ENCODE assay signal across 19 cellular contexts in the genomic region with DNA sequence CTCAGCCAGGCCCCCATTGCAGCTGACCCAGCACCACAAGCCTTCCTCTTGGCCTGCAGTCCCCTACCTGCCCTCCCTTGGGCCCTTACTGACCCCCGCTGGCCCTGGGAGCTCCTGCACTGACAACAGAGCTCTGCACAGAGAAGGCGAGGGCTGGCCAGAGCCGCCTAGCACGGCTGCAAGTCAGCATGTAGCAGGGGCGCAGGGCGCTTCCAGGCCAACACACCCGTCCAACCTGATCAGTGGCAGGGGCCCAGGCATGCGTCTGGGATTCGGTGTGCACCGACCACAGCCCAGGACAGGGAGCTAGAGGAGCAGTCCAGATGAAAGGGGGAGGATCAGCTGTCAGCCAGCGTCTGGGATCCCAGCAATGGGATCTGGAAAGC. TPM values are rescaled to one million over a fixed set of nuclear protein-coding genes. Genes with fewer than 3 reads are reported as not detected.
DNase-seq lines count a peak whose midpoint lies in the region; ATAC-seq and TF ChIP-seq lines count a peak whose summit lies in the region.
"Had no signal": no experiment of that assay in that cellular context is flagged by ENCODE, and none has a peak within 500 bp of the region (broad histone marks: within the 10 kb centered on the region; RNA-seq: fewer than 3 reads in every experiment).

No MANE protein-coding gene starts in this region.

- no peaks in the 10 kb centered on the region for H3K9me3 ChIP-seq in HCT116 (ENCODE audit: control insufficient read depth in 1 of 2, insufficient read depth in 1 of 2, low read depth in 1 of 2, low read length in 2 of 2)
- H3K9me3 ChIP-seq in vagina, result no peaks in the 10 kb centered on the region
- H3K9me3 ChIP-seq: body of pancreas, ovary had no signal

- peak overlapping the region; percentile 13 to 27; a peak in 3 of 4 replicates for H3K4me3 ChIP-seq in HCT116 (replicated peaks in 1 of 2; ENCODE audit: low read depth in 1 of 2, low read length in 2 of 2)
- H3K4me3 ChIP-seq in vagina, result no peak overlapping the region
- H3K4me3 ChIP-seq: body of pancreas, ovary had no signal

- no peaks in the 10 kb centered on the region for H3K9me2 ChIP-seq in HCT116 (ENCODE audit: insufficient read depth)

- no peaks in the 10 kb centered on the region for H3K27me3 ChIP-seq in HCT116 (ENCODE audit: insufficient read depth, low read length)
- peaks cover 8% of the 10 kb centered on the region for H3K27me3 ChIP-seq in vagina

- H3K9ac ChIP-seq in HCT116 (ENCODE audit: low read length), result peak overlapping the region; percentile 44; the same call in 1 of the 2 replicates

- H3K9me3 Mint-ChIP-seq in WTC11, result no peaks in the 10 kb centered on the region
- H3K9me3 Mint-ChIP-seq in activated CD4-positive, alpha-beta T cell treated with anti-CD3 and anti-CD28 coated beads, Interleukin-2, amount 10 ng/mL, durations not matched to agents 7 days and 5 days, result no peaks in the 10 kb centered on the region
- H3K9me3 Mint-ChIP-seq: activated CD4-positive, alpha-beta memory T cell treated with anti-CD3 and anti-CD28 coated beads for 36 hours; stimulated activated naive CD8-positive, alpha-beta T cell treated with anti-CD3 and anti-CD28 coated beads, Interleukin-15, amount 100 ng/mL, for 72 hours had no signal

- H3K79me2 ChIP-seq in HCT116 (ENCODE audit: insufficient read depth, low read length), result no peaks in the 10 kb centered on the region

- peaks cover 3% of the 10 kb centered on the region for H3K36me3 Mint-ChIP-seq in WTC11
- no peaks in the 10 kb centered on the region for H3K36me3 Mint-ChIP-seq in activated CD4-positive, alpha-beta T cell treated with anti-CD3 and anti-CD28 coated beads, Interleukin-2, amount 10 ng/mL, durations not matched to agents 7 days and 5 days (ENCODE audit: low read depth)
- H3K36me3 Mint-ChIP-seq: activated CD4-positive, alpha-beta memory T cell treated with anti-CD3 and anti-CD28 coated beads for 36 hours had no signal

- POLR2A ChIA-PET in HCT116 (lab: Charles Lee), result no interaction called here
- POLR2A ChIA-PET in WTC11 (lab: Charles Lee), result no interaction called here
- POLR2A ChIA-PET in activated CD4-positive, alpha-beta T cell treated with anti-CD3 and anti-CD28 coated beads, Interleukin-2, amount 10 ng/mL, durations not matched to agents 7 days and 5 days (lab: Charles Lee), result no interaction called here

- no peak for TF ChIP-seq POLR2A in HCT116 (IDR thresholded peaks at IDR 0.05; ENCODE audit: borderline replicate concordance, extremely low read depth, insufficient read depth, insufficient read length)
- no peak for TF ChIP-seq POLR2A in vagina (IDR thresholded peaks at IDR 0.05)

- H4K20me1 ChIP-seq in HCT116 (ENCODE audit: insufficient read depth), result no peaks in the 10 kb centered on the region

- ATAC-seq in HCT116, result peak; percentile 83
- peak; percentile 13; the same call in 1 of the 2 replicates for ATAC-seq in WTC11
- ATAC-seq: body of pancreas; stimulated activated naive CD8-positive, alpha-beta T cell treated with anti-CD3 and anti-CD28 coated beads, Interleukin-15, amount 100 ng/mL, for 72 hours had no signal

- TF ChIP-seq RAD21 in HCT116 (IDR thresholded peaks at IDR 0.05; ENCODE audit: low read depth), result peak; percentile 70

- BruUV-seq in HCT116 (replicated peaks; lab: Mats Ljungman, UMichigan), result no TSS peak

- H3K4me2 ChIP-seq in HCT116 (ENCODE audit: low read length), result peak overlapping the region; percentile 68

- H3K27me3 Mint-ChIP-seq in WTC11 (ENCODE audit: low read depth), result peaks cover 64% of the 10 kb centered on the region
- peaks cover 38% of the 10 kb centered on the region for H3K27me3 Mint-ChIP-seq in activated CD4-positive, alpha-beta T cell treated with anti-CD3 and anti-CD28 coated beads, Interleukin-2, amount 10 ng/mL, durations not matched to agents 7 days and 5 days

- DNase-seq in 8988T (peak; percentile 77), HCT116 (ENCODE audit: low read depth, low spot score) (no peak), WTC11 (ENCODE audit: low spot score) (no peak), iPS-NIHi11 (ENCODE audit: low spot score) (peak; percentile 63), vagina (ENCODE audit: extremely low spot score in 2 of 2) (no peak), posterior cingulate gyrus (no peak)
- DNase-seq in activated CD8-positive, alpha-beta memory T cell treated with anti-CD3 and anti-CD28 coated beads, Interleukin-2, amount 50 U/mL, for 48 hours, result no peak
- DNase-seq in activated CD4-positive, alpha-beta T cell treated with anti-CD3 and anti-CD28 coated beads, Interleukin-2, amount 10 ng/mL, durations not matched to agents 7 days and 5 days, result no peak
- DNase-seq: body of pancreas; DMS 273 treated with DMSO at 0.1 percent for 48 hours; GOT3; midbrain; NCI-H2029 treated with DMSO at 0.1 percent for 48 hours; NCI-H774; ovary; SHP77 treated with DMSO at 0.1 percent for 48 hours; stimulated activated CD4-positive, alpha-beta T cell treated with anti-CD3 and anti-CD28 coated beads, Interleukin-12 subunit alpha, Interleukin-12 subunit beta, amount 100 ng/mL, for 4 hours; stimulated activated naive CD8-positive, alpha-beta T cell treated with anti-CD3 and anti-CD28 coated beads, Interleukin-15, amount 100 ng/mL, for 72 hours had no signal

- CTCF ChIA-PET in HCT116 (lab: Charles Lee), result interaction anchor here (1.3 to 1.9 kb wide), 3 partner anchors 106 to 324 kb away, joined by 4 to 25 read pairs (median 6); no protein-coding TSS in a partner anchor
- CTCF ChIA-PET in WTC11 (lab: Charles Lee), result interaction anchor here (0.5 to 3.0 kb wide), 16 partner anchors 8 to 392 kb away, joined by 3 to 69 read pairs (median 4); no protein-coding TSS in a partner anchor
- CTCF ChIA-PET in activated CD4-positive, alpha-beta T cell treated with anti-CD3 and anti-CD28 coated beads, Interleukin-2, amount 10 ng/mL, durations not matched to agents 7 days and 5 days (lab: Charles Lee), result no interaction called here

- no peak overlapping the region for H3K27ac Mint-ChIP-seq in WTC11
- H3K27ac Mint-ChIP-seq in activated CD4-positive, alpha-beta T cell treated with anti-CD3 and anti-CD28 coated beads, Interleukin-2, amount 10 ng/mL, durations not matched to agents 7 days and 5 days, result no peak overlapping the region
- H3K27ac Mint-ChIP-seq: activated CD4-positive, alpha-beta memory T cell treated with anti-CD3 and anti-CD28 coated beads for 36 hours; stimulated activated naive CD8-positive, alpha-beta T cell treated with anti-CD3 and anti-CD28 coated beads, Interleukin-15, amount 100 ng/mL, for 72 hours had no signal

- TF ChIP-seq CTCF in HCT116 (IDR thresholded peaks at IDR 0.05 in 2 of 3, conservative IDR thresholded peaks at IDR 0.05 in 1 of 3; ENCODE audit: borderline replicate concordance in 1 of 3, insufficient read depth in 1 of 3, low read depth in 2 of 3, low read length in 2 of 3) (peak in 2 of 3 experiments; percentile 49 to 53; a peak in 4 of 6 replicates), WTC11 (IDR thresholded peaks at IDR 0.05) (no peak), vagina (IDR thresholded peaks at IDR 0.05) (no peak)

- intact Hi-C loops in HCT116 (cut with micrococcal nuclease) (loop anchor here (2.0 kb wide), 1 partner anchor 105 kb away; no protein-coding TSS in a partner anchor), vagina (cut with DNase I) (no loop called here), posterior cingulate gyrus (cut with DNase I) (no loop called here)

- RAD21 ChIA-PET in HCT116 (lab: Charles Lee; ENCODE audit: low non-redundant PET in 1 of 2, low total read pairs in 2 of 2, uncharacterized antibody in 2 of 2, unreplicated experiment in 2 of 2), result interaction anchor here (0.6 to 1.7 kb wide), 4 partner anchors 52 to 326 kb away, joined by 3 to 10 read pairs (median 4); no protein-coding TSS in a partner anchor

- H3K4me1 ChIP-seq in HCT116 (ENCODE audit: control insufficient read depth in 1 of 2, insufficient read depth in 2 of 2, low read length in 2 of 2) (peaks cover 22 to 39% of the 10 kb centered on the region in 2 experiments), vagina (peaks cover 25% of the 10 kb centered on the region)

- no peak overlapping the region for H2AFZ ChIP-seq in HCT116 (ENCODE audit: low read depth, low read length, poor library complexity, severe bottlenecking)

- H3K4me3 Mint-ChIP-seq in WTC11, result no peak overlapping the region; the same call in 1 of the 2 replicates
- H3K4me3 Mint-ChIP-seq in activated CD4-positive, alpha-beta T cell treated with anti-CD3 and anti-CD28 coated beads, Interleukin-2, amount 10 ng/mL, durations not matched to agents 7 days and 5 days, result no peak overlapping the region
- H3K4me3 Mint-ChIP-seq: activated CD4-positive, alpha-beta memory T cell treated with anti-CD3 and anti-CD28 coated beads for 36 hours; stimulated activated naive CD8-positive, alpha-beta T cell treated with anti-CD3 and anti-CD28 coated beads, Interleukin-15, amount 100 ng/mL, for 72 hours had no signal

- peaks cover 24% of the 10 kb centered on the region for H3K4me1 Mint-ChIP-seq in WTC11
- H3K4me1 Mint-ChIP-seq in activated CD4-positive, alpha-beta T cell treated with anti-CD3 and anti-CD28 coated beads, Interleukin-2, amount 10 ng/mL, durations not matched to agents 7 days and 5 days, result peaks cover 2% of the 10 kb centered on the region

- peak overlapping the region; percentile 60 for H3K27ac ChIP-seq in HCT116 (ENCODE audit: low read depth, low read length)
- no peak overlapping the region for H3K27ac ChIP-seq in vagina
- H3K27ac ChIP-seq: body of pancreas, ovary had no signal

- H3K36me3 ChIP-seq in HCT116 (ENCODE audit: control insufficient read depth in 1 of 2, insufficient read depth in 2 of 2, low read length in 2 of 2), result no peaks in the 10 kb centered on the region
- H3K36me3 ChIP-seq in vagina, result no peaks in the 10 kb centered on the region
- H3K36me3 ChIP-seq: ovary had no signal

TF ChIP-seq in HCT116, 20 proteins besides CTCF, POLR2A, EP300 and RAD21:
- TF ChIP-seq JUND (IDR thresholded peaks at IDR 0.05) (no peak), SP1 (IDR thresholded peaks at IDR 0.05; ENCODE audit: low read depth) (no peak), POLR2AphosphoS5 (IDR thresholded peaks at IDR 0.05; ENCODE audit: low read depth, low read length) (no peak), CBX3 (IDR thresholded peaks at IDR 0.05; ENCODE audit: low read depth) (no peak), ELF1 (IDR thresholded peaks at IDR 0.05; ENCODE audit: borderline replicate concordance, low read depth) (no peak)
TF ChIP-seq in HCT116: peak in this region for 0.

TF ChIP-seq in WTC11, 78 proteins besides CTCF, POLR2A, EP300 and RAD21 (continues in another document):
- TF ChIP-seq NR3C1 (CRISPR knock-in tag; conservative IDR thresholded peaks at IDR 0.05; ENCODE audit: low read depth), result no peak
- TF ChIP-seq TEAD1 (CRISPR knock-in tag; IDR thresholded peaks at IDR 0.05), result no peak
- TF ChIP-seq NFE2L1 (CRISPR knock-in tag; IDR thresholded peaks at IDR 0.05), result no peak
- TF ChIP-seq OVOL2 (CRISPR knock-in tag; IDR thresholded peaks at IDR 0.05; ENCODE audit: borderline replicate concordance), result no peak
- TF ChIP-seq NFYB (CRISPR knock-in tag; conservative IDR thresholded peaks at IDR 0.05; ENCODE audit: low read depth), result no peak

RNA-seq across cellular contexts. Expression of a gene that starts 7.6 kb away (rescaled TPM):
- total RNA-seq in HCT116 (2021; ENCODE audit: unreplicated experiment), result 10.5 TPM
- polyA plus RNA-seq in HCT116 (2012), result 12.9 and 15.2 TPM in 2 replicates
- total RNA-seq in WTC11 (2021), result 0.18 to 0.33 TPM (median 0.23 TPM) in 3 replicates
- total RNA-seq in vagina, result 7.1 TPM
- total RNA-seq in activated CD4-positive, alpha-beta T cell treated with anti-CD3 and anti-CD28 coated beads, Interleukin-2, amount 10 ng/mL, durations not matched to agents 7 days and 5 days, result not detected
- total RNA-seq: activated CD4-positive, alpha-beta memory T cell treated with anti-CD3 and anti-CD28 coated beads for 36 hours had no signal
- polyA plus RNA-seq: ovary had no signal

Comparison
In these comparisons a context has a peak if more than half of its experiments do, and no peak if none do; other contexts are left out.
1. DNase-seq: peak in 8988T (single experiment) and iPS-NIHi11 (single experiment); none in HCT116 (single experiment), WTC11 (single experiment), activated CD8-positive, alpha-beta memory T cell treated with anti-CD3 and anti-CD28 coated beads, Interleukin-2, amount 50 U/mL, for 48 hours (single experiment), vagina (0 of 2), posterior cingulate gyrus (0 of 10) and activated CD4-positive, alpha-beta T cell treated with anti-CD3 and anti-CD28 coated beads, Interleukin-2, amount 10 ng/mL, durations not matched to agents 7 days and 5 days (single experiment).
2. H3K4me3 ChIP-seq: peak in HCT116 (2 of 2); none in vagina (0 of 2).
3. CTCF ChIP-seq: peak in HCT116 (2 of 3); none in WTC11 (single experiment) and vagina (0 of 3).